In the genomic region with DNA sequence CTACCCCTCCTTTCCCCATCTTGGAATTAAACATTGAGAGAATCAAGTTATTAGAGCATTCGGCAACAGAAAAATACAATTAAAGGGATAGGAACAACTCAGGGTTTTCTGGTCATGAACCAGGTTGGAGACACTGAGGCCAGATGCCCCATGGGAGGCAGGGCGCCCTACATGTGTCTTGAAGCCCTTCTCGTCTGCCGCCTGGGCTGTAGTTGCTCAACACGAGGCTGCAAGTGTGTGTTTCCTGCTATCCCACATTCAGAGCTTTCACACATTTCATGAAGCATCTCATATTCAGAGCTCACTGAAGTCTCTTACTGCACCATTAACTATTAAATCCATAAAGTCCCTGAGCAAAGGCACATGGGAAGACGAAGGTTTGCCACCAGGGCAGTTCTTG, we compare ENCODE assay signal across 12 cellular contexts.
"Had no signal": no experiment of that assay in that cellular context is flagged by ENCODE, and none has a peak within 500 bp of the region (broad histone marks: within the 10 kb centered on the region; RNA-seq: fewer than 3 reads in every experiment).

No MANE protein-coding gene starts in this region.

- H3K27me3 ChIP-seq: cardiac muscle cell, suprapubic skin had no signal

- H3K4me3 Mint-ChIP-seq: activated naive CD4-positive, alpha-beta T cell treated with anti-CD3 and anti-CD28 coated beads, Interleukin-2, amount 10 ng/mL, durations not matched to agents 7 days and 5 days; neural crest cell; stimulated activated naive CD8-positive, alpha-beta T cell treated with anti-CD3 and anti-CD28 coated beads, Interleukin-15, Interleukin-2, amounts not matched to agents 100 ng/mL and 50 ng/mL, for 24 hours had no signal

- H3K27me3 Mint-ChIP-seq: activated naive CD4-positive, alpha-beta T cell treated with anti-CD3 and anti-CD28 coated beads, Interleukin-2, amount 10 ng/mL, durations not matched to agents 7 days and 5 days; stimulated activated naive CD8-positive, alpha-beta T cell treated with anti-CD3 and anti-CD28 coated beads, Interleukin-15, Interleukin-2, amounts not matched to agents 100 ng/mL and 50 ng/mL, for 24 hours had no signal

- H3K36me3 ChIP-seq: cardiac muscle cell, suprapubic skin had no signal

- H3K27ac Mint-ChIP-seq: activated naive CD4-positive, alpha-beta T cell treated with anti-CD3 and anti-CD28 coated beads, Interleukin-2, amount 10 ng/mL, durations not matched to agents 7 days and 5 days; activated T-helper 2 cell treated with anti-CD3 and anti-CD28 coated beads, Interferon-gamma antibody, Interleukin-2, Interleukin-4, amounts not matched to agents 10 μg/mL and 5 μg/mL and 100 μg/mL, durations not matched to agents 14 hours and 24 hours and 36 hours; stimulated activated naive CD8-positive, alpha-beta T cell treated with anti-CD3 and anti-CD28 coated beads, Interleukin-15, Interleukin-2, amounts not matched to agents 100 ng/mL and 50 ng/mL, for 24 hours had no signal

- H3K9me3 Mint-ChIP-seq: activated naive CD4-positive, alpha-beta T cell treated with anti-CD3 and anti-CD28 coated beads, Interleukin-2, amount 10 ng/mL, durations not matched to agents 7 days and 5 days; activated T-helper 2 cell treated with anti-CD3 and anti-CD28 coated beads, Interferon-gamma antibody, Interleukin-2, Interleukin-4, amounts not matched to agents 10 μg/mL and 5 μg/mL and 100 μg/mL, durations not matched to agents 14 hours and 24 hours and 36 hours; stimulated activated naive CD8-positive, alpha-beta T cell treated with anti-CD3 and anti-CD28 coated beads, Interleukin-15, Interleukin-2, amounts not matched to agents 100 ng/mL and 50 ng/mL, for 24 hours had no signal

- H3K27ac ChIP-seq: cardiac muscle cell, psoas muscle, suprapubic skin had no signal

- H3K4me1 ChIP-seq: psoas muscle had no signal

- ATAC-seq: esophagus mucosa, left ventricle myocardium superior, psoas muscle, sciatic nerve had no signal

- H3K4me3 ChIP-seq: cardiac muscle cell, psoas muscle, suprapubic skin had no signal

- DNase-seq: activated CD4-positive, CD25-positive, alpha-beta regulatory T cell treated with anti-CD3 and anti-CD28 coated beads, Interleukin-2, amount 50 U/mL, for 72 hours; activated naive CD4-positive, alpha-beta T cell treated with anti-CD3 and anti-CD28 coated beads, Interleukin-2, amount 10 ng/mL, durations not matched to agents 7 days and 5 days; left ventricle myocardium superior; psoas muscle; trophoblast cell had no signal

- H3K9me3 ChIP-seq: psoas muscle, suprapubic skin had no signal
